ENCODE assay signal across 11 cellular contexts in genomic region chr19:42881279-42881678, GRCh38. TPM values are rescaled to one million over a fixed set of nuclear protein-coding genes. Genes with fewer than 3 reads are reported as not detected.
A peak's percentile ranks its signal among the peaks of the same experiment; 100 is the strongest.
DNase-seq lines count a peak whose midpoint lies in the region; ATAC-seq and TF ChIP-seq lines count a peak whose summit lies in the region.
"Not testable (repeated sequence)": the region's sequence is repeated elsewhere in the genome, so short reads cannot be mapped to it uniquely, and the experiment has no call there.
"Had no signal": no experiment of that assay in that cellular context is flagged by ENCODE, and none has a peak within 500 bp of the region (broad histone marks: within the 10 kb centered on the region; RNA-seq: fewer than 3 reads in every experiment).

No MANE protein-coding gene starts in this region.

- in situ Hi-C loops in GM13976 (cut with MboI; ENCODE audit: low sequenced_read_pairs, unreplicated experiment); Panc1 (cut with HindIII; ENCODE audit: low pct_unique_long_range_greater_than_20kb, low sequenced_read_pairs); astrocyte of the spinal cord (cut with HindIII; ENCODE audit: low sequenced_read_pairs): not testable (repeated sequence)

- not testable (repeated sequence) for H3K9ac ChIP-seq in DND-41 (ENCODE audit: low read depth, low read length)

- CTCF ChIA-PET in Panc1 (lab: Charles Lee): not testable (repeated sequence)

- H3K4me2 ChIP-seq in DND-41 (ENCODE audit: insufficient read depth, low read length): not testable (repeated sequence)

- 59% methylated on average over 8 of the region's 8 CpGs for WGBS in esophagus muscularis mucosa

- not testable (repeated sequence) for H3K36me3 ChIP-seq in DND-41 (ENCODE audit: insufficient read depth, low read length); Panc1 (ENCODE audit: control insufficient read depth, insufficient read depth, low read length); esophagus muscularis mucosa

- peak; percentile 8 for DNase-seq in DND-41
- not testable (repeated sequence) for DNase-seq in GM13976 (ENCODE audit: low spot score); LNCaP clone FGC (ENCODE audit: low read depth); Panc1 (ENCODE audit: low read depth, low spot score); astrocyte of the spinal cord (ENCODE audit: low read depth, low spot score); esophagus muscularis mucosa (ENCODE audit: extremely low spot score)
- peak; percentile 16 for DNase-seq in left kidney (ENCODE audit: low read depth, low spot score)

- intact Hi-C loops in Panc1 (cut with micrococcal nuclease; ENCODE audit: unreplicated experiment): not testable (repeated sequence)
- intact Hi-C loops in esophagus muscularis mucosa (cut with DNase I): loop anchor here (5.0 kb wide), 1 partner anchor 89 kb away; no protein-coding TSS in a partner anchor

- not testable (repeated sequence) for H3K79me2 ChIP-seq in DND-41 (ENCODE audit: insufficient read depth, low read length)

- not testable (repeated sequence) for H4K20me1 ChIP-seq in DND-41 (ENCODE audit: insufficient read depth, low read length)

- TF ChIP-seq POLR2A in esophagus muscularis mucosa (IDR thresholded peaks at IDR 0.05; ENCODE audit: low read depth): not testable (repeated sequence)

- not testable (repeated sequence) for H2AFZ ChIP-seq in DND-41 (ENCODE audit: low read depth, low read length)

- TF ChIP-seq CTCF in 22Rv1 (IDR thresholded peaks at IDR 0.05) (peak; percentile 24; the same call in 1 of the 2 replicates), DND-41 (IDR thresholded peaks at IDR 0.05; ENCODE audit: borderline replicate concordance, extremely low read depth, low read length, poor library complexity, severe bottlenecking) (peak; percentile 66), GM13976 (IDR thresholded peaks at IDR 0.05; ENCODE audit: borderline replicate concordance, control extremely low read depth, extremely low read depth, insufficient read depth, missing control alignments) (peak; percentile 25), LNCaP clone FGC (IDR thresholded peaks at IDR 0.05; ENCODE audit: control insufficient read depth, extremely low read depth, insufficient read depth) (peak; percentile 21; the same call in 1 of the 2 replicates), Panc1 (IDR thresholded peaks at IDR 0.05) (peak; percentile 67), astrocyte of the spinal cord (IDR thresholded peaks at IDR 0.05; ENCODE audit: low read depth, low read length) (peak; percentile 58), esophagus muscularis mucosa (IDR thresholded peaks at IDR 0.05) (peak; percentile 25 to 59 (median 32))

- H3K27me3 ChIP-seq in DND-41 (ENCODE audit: insufficient read depth, low read length, poor library complexity); Panc1 (ENCODE audit: control insufficient read depth, insufficient read depth, low read length); esophagus muscularis mucosa: not testable (repeated sequence)

- ATAC-seq in DND-41 (ENCODE audit: insufficient read depth, low read depth); Panc1: not testable (repeated sequence)

- not testable (repeated sequence) for TF ChIP-seq EP300 in esophagus muscularis mucosa (IDR thresholded peaks at IDR 0.05)

- POLR2A ChIA-PET in Panc1 (lab: Charles Lee): not testable (repeated sequence)

- not testable (repeated sequence) for H3K9me3 ChIP-seq in DND-41 (ENCODE audit: insufficient read depth, low read length, severe bottlenecking); Panc1 (ENCODE audit: control insufficient read depth, insufficient read depth, low read depth, low read length); esophagus muscularis mucosa

- BruUV-seq in Panc1 (replicated peaks; lab: Mats Ljungman, UMichigan): not testable (repeated sequence)

- H3K4me3 ChIP-seq in DND-41 (ENCODE audit: low read depth in 1 of 2, low read length in 2 of 2); LNCaP clone FGC (ENCODE audit: low read depth, low read length); Panc1 (ENCODE audit: low read depth in 2 of 2, low read length in 2 of 2); astrocyte of the spinal cord (ENCODE audit: low read depth, low read length); esophagus muscularis mucosa: not testable (repeated sequence)

- H3K4me1 ChIP-seq in DND-41 (ENCODE audit: insufficient read depth, low read length); Panc1 (ENCODE audit: control insufficient read depth, insufficient read depth, low read length); esophagus muscularis mucosa: not testable (repeated sequence)

- H3K27ac ChIP-seq in 22Rv1; DND-41 (ENCODE audit: low read length); Panc1 (ENCODE audit: low read length); esophagus muscularis mucosa (replicated peaks in 1 of 4): not testable (repeated sequence)

RNA-seq across cellular contexts. Expression of gene PSG1, which starts 1.8 kb away (rescaled TPM):
- not detected for total RNA-seq in Panc1 (2021; ENCODE audit: unreplicated experiment)
- not detected for polyA plus RNA-seq in Panc1 (2012; ENCODE audit: insufficient read length)
- total RNA-seq in esophagus muscularis mucosa: under 1 TPM in 1 of 4 donors, not detected in 3; 0.29 TPM
- total RNA-seq: activated T-helper 2 cell treated with anti-CD3 and anti-CD28 coated beads, Interferon-gamma antibody, Interleukin-2, Interleukin-4, amounts not matched to agents 10 μg/mL and 5 μg/mL and 100 μg/mL, durations not matched to agents 14 hours and 24 hours and 36 hours; upper lobe of left lung had no signal

RNA-seq across cellular contexts. Expression of gene PSG6, which starts 36.4 kb away (rescaled TPM):
- total RNA-seq in Panc1 (2021; ENCODE audit: unreplicated experiment) (not detected), esophagus muscularis mucosa (not detected)
- polyA plus RNA-seq in Panc1 (2012; ENCODE audit: insufficient read length): not detected
- total RNA-seq: activated T-helper 2 cell treated with anti-CD3 and anti-CD28 coated beads, Interferon-gamma antibody, Interleukin-2, Interleukin-4, amounts not matched to agents 10 μg/mL and 5 μg/mL and 100 μg/mL, durations not matched to agents 14 hours and 24 hours and 36 hours; renal cortical epithelial cell; upper lobe of left lung had no signal

RNA-seq across cellular contexts. Expression of gene PSG7, which starts 55.7 kb away (rescaled TPM):
- total RNA-seq in Panc1 (2021; ENCODE audit: unreplicated experiment) (not detected), esophagus muscularis mucosa (not detected)
- not detected for polyA plus RNA-seq in Panc1 (2012; ENCODE audit: insufficient read length)
- total RNA-seq: activated T-helper 2 cell treated with anti-CD3 and anti-CD28 coated beads, Interferon-gamma antibody, Interleukin-2, Interleukin-4, amounts not matched to agents 10 μg/mL and 5 μg/mL and 100 μg/mL, durations not matched to agents 14 hours and 24 hours and 36 hours; renal cortical epithelial cell; upper lobe of left lung had no signal
